In genomic region chr12:9870311-9870866, GRCh38 we compare ENCODE assay signal across 1 cellular context.
TF ChIP-seq lines count a peak whose summit lies in the region.

No MANE protein-coding gene starts in this region.

TF ChIP-seq in K562, 482 proteins besides CTCF, POLR2A, EP300 and RAD21:
- no peak for TF ChIP-seq PHTF2 (CRISPR knock-in tag; IDR thresholded peaks at IDR 0.05)
- TF ChIP-seq ETV5 (CRISPR knock-in tag; IDR thresholded peaks at IDR 0.05; ENCODE audit: low read depth) = no peak
- peak; percentile 21; the same call in 1 of the 2 replicates for TF ChIP-seq C11orf30 (IDR thresholded peaks at IDR 0.05; ENCODE audit: low read depth)
- peak; percentile 73 for TF ChIP-seq ZNF316 (IDR thresholded peaks at IDR 0.05)
- no peak for TF ChIP-seq FOXO4 (CRISPR knock-in tag; IDR thresholded peaks at IDR 0.05)
- TF ChIP-seq CREB1 (IDR thresholded peaks at IDR 0.05) = no peak
- TF ChIP-seq CREB1 (CRISPR knock-in tag; IDR thresholded peaks at IDR 0.05) = no peak
- peak; percentile 43; the same call in 1 of the 2 replicates for TF ChIP-seq MAFG (tag; conservative IDR thresholded peaks at IDR 0.05)
